ENCODE assay signal across 8 cellular contexts in genomic region chr3:32045091-32045964, GRCh38.
DNase-seq lines count a peak whose midpoint lies in the region; ATAC-seq, FAIRE-seq and TF ChIP-seq lines count a peak whose summit lies in the region.

No MANE protein-coding gene starts in this region.

- H3K9me3 ChIP-seq in Caco-2 (peaks cover 21% of the 10 kb centered on the region), duodenal mucosa (ENCODE audit: control insufficient read depth in 1 of 2, low read length in 2 of 2) (peaks cover 6 to 12% of the 10 kb centered on the region in 2 donors)

- intact Hi-C loops in Caco-2 (cut with micrococcal nuclease; ENCODE audit: unreplicated experiment): loop anchor here (2.0 kb wide), 1 partner anchor 61 kb away; the partner anchor contains the start of gene GPD1L

- H3K4me1 ChIP-seq in Caco-2: peaks cover 22% of the 10 kb centered on the region
- peaks cover 20 to 21% of the 10 kb centered on the region in 2 donors for H3K4me1 ChIP-seq in duodenal mucosa (ENCODE audit: control insufficient read depth in 1 of 2, insufficient read depth in 2 of 2, low read length in 2 of 2)

- H3K27ac ChIP-seq in duodenal mucosa (ENCODE audit: low read depth, low read length): no peak overlapping the region

- no peaks in the 10 kb centered on the region for H3K27me3 Mint-ChIP-seq in Caco-2 (ENCODE audit: insufficient read depth, unreplicated experiment)

- POLR2A ChIA-PET in Caco-2 (lab: Charles Lee): no interaction called here

- no peak for TF ChIP-seq CTCF in Caco-2 (IDR thresholded peaks at IDR 0.05; ENCODE audit: insufficient read depth in 1 of 2, low read depth in 1 of 2, low read length in 1 of 2, severe bottlenecking in 1 of 2, unreplicated experiment in 1 of 2)

- peak; percentile 64 for DNase-seq in Caco-2
- DNase-seq in NCI-H2227 (lab: John Stamatoyannopoulos, UW; ENCODE audit: unreplicated experiment): peak; percentile 27
- peak; percentile 87 for DNase-seq in myocyte (ENCODE audit: low read depth)
- DNase-seq in activated CD8-positive, alpha-beta memory T cell treated with anti-CD3 and anti-CD28 coated beads, Interleukin-2, amount 50 U/mL, for 4 hours: no peak
- no peak for DNase-seq in activated CD4-positive, CD25-positive, alpha-beta regulatory T cell treated with anti-CD3 and anti-CD28 coated beads, Interleukin-2, amount 50 U/mL, for 72 hours
- no peak for DNase-seq in GM12892 (ENCODE audit: insufficient read length)

- peak overlapping the region; percentile 58 for H3K27ac Mint-ChIP-seq in Caco-2 (ENCODE audit: unreplicated experiment)

- H3K9ac ChIP-seq in duodenal mucosa (ENCODE audit: low read depth in 1 of 2, low read length in 2 of 2): peak overlapping the region in 1 of 2 donors; percentile 32

- CTCF ChIA-PET in Caco-2 (lab: Charles Lee): interaction anchor here (0.8 to 1.2 kb wide), 3 partner anchors 10 to 63 kb away, joined by 3 to 4 read pairs (median 3); no protein-coding TSS in a partner anchor

- no peaks in the 10 kb centered on the region for H3K36me3 ChIP-seq in Caco-2 (ENCODE audit: control insufficient read depth, insufficient read depth, low read length)
- no peaks in the 10 kb centered on the region for H3K36me3 ChIP-seq in duodenal mucosa (ENCODE audit: control insufficient read depth in 1 of 2, insufficient read depth in 2 of 2, low read length in 2 of 2)

- peaks cover 13% of the 10 kb centered on the region for H3K36me3 Mint-ChIP-seq in Caco-2 (ENCODE audit: insufficient read depth, unreplicated experiment)

- no peak for ATAC-seq in GM21367 (IDR thresholded peaks at IDR 0.05; ENCODE audit: unreplicated experiment)

- no peaks in the 10 kb centered on the region for H3K27me3 ChIP-seq in Caco-2 (replicated peaks; ENCODE audit: control insufficient read depth, insufficient read depth, low read length)
- no peaks in the 10 kb centered on the region for H3K27me3 ChIP-seq in duodenal mucosa (ENCODE audit: control insufficient read depth in 1 of 2, insufficient read depth in 2 of 2, low read length in 2 of 2)

- no peak for FAIRE-seq in GM12892 (lab: Jason Lieb, UNC)

- no TSS peak for BruUV-seq in Caco-2 (replicated peaks; lab: Mats Ljungman, UMichigan)

- peaks cover 17% of the 10 kb centered on the region for H3K4me1 Mint-ChIP-seq in Caco-2 (ENCODE audit: low read depth, unreplicated experiment)

- H3K4me3 Mint-ChIP-seq in Caco-2 (ENCODE audit: unreplicated experiment): peak overlapping the region; percentile 49

- H3K9me3 Mint-ChIP-seq in Caco-2 (ENCODE audit: unreplicated experiment): peaks cover 23% of the 10 kb centered on the region

- no peak overlapping the region for H3K4me3 ChIP-seq in Caco-2 (ENCODE audit: low read depth, low read length)
- H3K4me3 ChIP-seq in duodenal mucosa (ENCODE audit: low read depth in 1 of 2, low read length in 2 of 2): peak overlapping the region; percentile 21 to 34

- TF ChIP-seq POLR2A in GM12892 (IDR thresholded peaks at IDR 0.05; ENCODE audit: low read depth, low read length): no peak

Comparison
In these comparisons a context has a peak if more than half of its experiments do, and no peak if none do; other contexts are left out.
1. DNase-seq: peak in Caco-2 (2 of 2), NCI-H2227 (single experiment) and myocyte (single experiment); none in activated CD8-positive, alpha-beta memory T cell treated with anti-CD3 and anti-CD28 coated beads, Interleukin-2, amount 50 U/mL, for 4 hours (single experiment), activated CD4-positive, CD25-positive, alpha-beta regulatory T cell treated with anti-CD3 and anti-CD28 coated beads, Interleukin-2, amount 50 U/mL, for 72 hours (single experiment) and GM12892 (single experiment).